In genomic region chr6:133707456-133707855, GRCh38 we compare ENCODE assay signal across 12 cellular contexts.
A peak's percentile ranks its signal among the peaks of the same experiment; 100 is the strongest.
DNase-seq lines count a peak whose midpoint lies in the region; ATAC-seq, FAIRE-seq and TF ChIP-seq lines count a peak whose summit lies in the region.
"Had no signal": no experiment of that assay in that cellular context is flagged by ENCODE, and none has a peak within 500 bp of the region (broad histone marks: within the 10 kb centered on the region; RNA-seq: fewer than 3 reads in every experiment).

No MANE protein-coding gene starts in this region.

- H3K27ac ChIP-seq in RWPE2 (ENCODE audit: poor library complexity, severe bottlenecking) (peak overlapping the region; percentile 64), gastrocnemius medialis (no peak overlapping the region), small intestine (ENCODE audit: low read depth in 1 of 2, low read length in 1 of 2) (no peak overlapping the region)
- H3K27ac ChIP-seq: HL-60, thyroid gland had no signal

- peak; percentile 61 for DNase-seq in GM03348 (ENCODE audit: low spot score)
- DNase-seq in RWPE2 (ENCODE audit: low spot score): no peak
- DNase-seq in glutamatergic neuron: peak; percentile 24
- no peak for DNase-seq in NCI-H345 treated with DMSO at 0.1 percent for 48 hours (lab: John Stamatoyannopoulos, UW; ENCODE audit: unreplicated experiment)
- no peak for DNase-seq in gastrocnemius medialis
- DNase-seq in small intestine: no peak
- no peak for DNase-seq in hippocampal formation (lab: John Stamatoyannopoulos, UW)
- DNase-seq: naive B cell, thyroid gland had no signal

- 30 to 73% (median 53%) methylated on average over 4 of the region's 4 CpGs for WGBS in small intestine, 3 donors

- peak overlapping the region; percentile 96 for H3K27ac Mint-ChIP-seq in glutamatergic neuron (ENCODE audit: unreplicated experiment)
- H3K27ac Mint-ChIP-seq: activated naive CD4-positive, alpha-beta T cell treated with anti-CD3 and anti-CD28 coated beads, Interleukin-2, amount 50 U/mL, for 24 hours; naive B cell had no signal

- H3K4me1 Mint-ChIP-seq in glutamatergic neuron (ENCODE audit: low read depth, unreplicated experiment): peaks cover 31% of the 10 kb centered on the region
- H3K4me1 Mint-ChIP-seq: activated naive CD4-positive, alpha-beta T cell treated with anti-CD3 and anti-CD28 coated beads, Interleukin-2, amount 50 U/mL, for 24 hours; naive B cell had no signal

- H3K27me3 Mint-ChIP-seq in glutamatergic neuron (ENCODE audit: unreplicated experiment): peaks cover 2% of the 10 kb centered on the region
- H3K27me3 Mint-ChIP-seq: activated naive CD4-positive, alpha-beta T cell treated with anti-CD3 and anti-CD28 coated beads, Interleukin-2, amount 50 U/mL, for 24 hours; naive B cell had no signal

- H3K4me3 ChIP-seq in RWPE2 (ENCODE audit: severe bottlenecking): no peak overlapping the region
- H3K4me3 ChIP-seq in gastrocnemius medialis: no peak overlapping the region
- no peak overlapping the region for H3K4me3 ChIP-seq in small intestine (ENCODE audit: low read depth in 1 of 2, low read length in 2 of 2)
- H3K4me3 ChIP-seq: thyroid gland had no signal

- in situ Hi-C loops in gastrocnemius medialis (cut with MboI; ENCODE audit: low sequenced_read_pairs in 4 of 4): loop anchor here in 1 of 4 donors (25.0 kb wide), 1 partner anchor 105 kb away; no protein-coding TSS in a partner anchor

- intact Hi-C loops in gastrocnemius medialis (cut with DNase I; ENCODE audit: low total_unique reads): no loop called here

- H3K27me3 ChIP-seq in RWPE2 (ENCODE audit: insufficient read depth, poor library complexity, severe bottlenecking) (no peaks in the 10 kb centered on the region), gastrocnemius medialis (no peaks in the 10 kb centered on the region), small intestine (ENCODE audit: control insufficient read depth in 2 of 2, insufficient read depth in 2 of 2, low read length in 2 of 2) (no peaks in the 10 kb centered on the region)
- H3K27me3 ChIP-seq: thyroid gland had no signal

- FAIRE-seq in small intestine (lab: Jason Lieb, UNC): no peak

- peak overlapping the region; percentile 38 for H3K4me3 Mint-ChIP-seq in glutamatergic neuron (ENCODE audit: unreplicated experiment)
- H3K4me3 Mint-ChIP-seq: activated naive CD4-positive, alpha-beta T cell treated with anti-CD3 and anti-CD28 coated beads, Interleukin-2, amount 50 U/mL, for 24 hours; naive B cell had no signal

- H3K36me3 Mint-ChIP-seq in glutamatergic neuron (ENCODE audit: unreplicated experiment): no peaks in the 10 kb centered on the region
- H3K36me3 Mint-ChIP-seq: activated naive CD4-positive, alpha-beta T cell treated with anti-CD3 and anti-CD28 coated beads, Interleukin-2, amount 50 U/mL, for 24 hours; naive B cell had no signal

- TF ChIP-seq CTCF in RWPE2 (IDR thresholded peaks at IDR 0.05; ENCODE audit: poor library complexity, severe bottlenecking): no peak
- TF ChIP-seq CTCF in glutamatergic neuron (IDR thresholded peaks at IDR 0.05; ENCODE audit: partially characterized antibody, unreplicated experiment): no peak
- TF ChIP-seq CTCF in gastrocnemius medialis (IDR thresholded peaks at IDR 0.05 in 4 of 5, conservative IDR thresholded peaks at IDR 0.05 in 1 of 5): no peak

- TF ChIP-seq POLR2A in gastrocnemius medialis (IDR thresholded peaks at IDR 0.05): no peak

- peaks cover 6% of the 10 kb centered on the region for H3K9me3 Mint-ChIP-seq in glutamatergic neuron (ENCODE audit: unreplicated experiment)

- no peaks in the 10 kb centered on the region for H3K36me3 ChIP-seq in RWPE2 (ENCODE audit: low read depth)
- no peaks in the 10 kb centered on the region for H3K36me3 ChIP-seq in gastrocnemius medialis
- H3K36me3 ChIP-seq in small intestine (ENCODE audit: control insufficient read depth in 2 of 2, insufficient read depth in 2 of 2, low read length in 2 of 2): no peaks in the 10 kb centered on the region
- H3K36me3 ChIP-seq: thyroid gland had no signal

- H3K9me3 ChIP-seq in RWPE2 (ENCODE audit: severe bottlenecking): no peaks in the 10 kb centered on the region
- H3K9me3 ChIP-seq in gastrocnemius medialis: no peaks in the 10 kb centered on the region
- no peaks in the 10 kb centered on the region for H3K9me3 ChIP-seq in small intestine (ENCODE audit: control insufficient read depth, low read depth)
- H3K9me3 ChIP-seq: thyroid gland had no signal

- peak; percentile 51 for ATAC-seq in HG02852 (IDR thresholded peaks at IDR 0.05; ENCODE audit: unreplicated experiment)
- ATAC-seq in RWPE2 (ENCODE audit: low read depth): peak; percentile 39
- no peak for ATAC-seq in gastrocnemius medialis

- peaks cover 36% of the 10 kb centered on the region for H3K4me1 ChIP-seq in RWPE2 (ENCODE audit: insufficient read depth, poor library complexity, severe bottlenecking)
- H3K4me1 ChIP-seq in gastrocnemius medialis: peaks cover 0 to 7% of the 10 kb centered on the region in 2 donors
- H3K4me1 ChIP-seq in small intestine (ENCODE audit: control insufficient read depth in 2 of 2, insufficient read depth in 1 of 2, low read depth in 1 of 2, low read length in 1 of 2): no peaks in the 10 kb centered on the region
- H3K4me1 ChIP-seq: thyroid gland had no signal

Comparison
In these comparisons a context has a peak if more than half of its experiments do, and no peak if none do; other contexts are left out.
1. DNase-seq: peak in GM03348 (single experiment) and glutamatergic neuron (single experiment); none in RWPE2 (single experiment), NCI-H345 treated with DMSO at 0.1 percent for 48 hours (single experiment), gastrocnemius medialis (0 of 2), small intestine (single experiment) and hippocampal formation (0 of 2).
2. ATAC-seq: peak in HG02852 (single experiment) and RWPE2 (single experiment); none in gastrocnemius medialis (0 of 2).